ENCODE assay signal across 12 cellular contexts in the genomic region with DNA sequence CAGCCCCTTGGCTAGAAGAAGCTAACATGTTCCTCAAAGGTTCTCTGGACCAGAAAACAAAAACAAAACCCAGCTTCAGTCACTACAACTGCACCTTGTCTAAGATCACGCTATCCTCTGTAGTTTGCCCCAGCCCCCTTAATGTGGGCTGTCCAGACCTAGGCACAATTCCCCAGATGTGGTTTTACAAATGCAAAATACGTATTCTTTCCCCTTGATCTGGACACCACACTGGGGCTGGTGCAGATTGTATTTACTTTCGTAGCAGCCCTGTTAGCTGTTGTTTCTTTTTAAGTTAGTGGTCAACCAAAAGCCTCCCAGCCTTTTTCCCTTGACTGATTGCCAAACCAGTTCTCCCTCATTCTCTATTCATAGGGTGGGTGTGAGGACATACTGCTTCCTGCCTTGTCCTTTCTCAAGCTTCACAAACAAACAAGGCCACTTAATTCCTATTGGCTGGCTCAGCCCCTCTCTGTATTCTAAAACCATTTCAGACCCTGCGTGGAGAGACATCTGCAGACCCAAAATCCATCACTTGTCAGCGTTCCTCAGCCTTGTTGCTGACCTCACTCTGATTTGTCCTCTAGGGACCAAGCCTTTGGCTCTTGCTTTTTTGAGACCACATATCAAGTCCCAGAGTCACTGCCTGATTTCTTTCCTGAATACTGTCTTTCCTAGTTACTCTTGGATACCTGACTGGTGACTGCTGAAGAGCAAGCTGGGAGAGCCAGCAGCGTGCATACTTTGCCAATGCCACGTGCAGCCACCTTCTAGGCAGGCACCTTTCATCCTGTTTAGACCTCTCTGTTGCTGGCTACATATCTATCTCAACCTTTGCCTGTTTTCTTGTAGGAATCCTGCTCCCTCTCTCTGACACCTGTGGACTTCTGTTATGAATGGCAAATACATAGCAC.
DNase-seq lines count a peak whose midpoint lies in the region; ATAC-seq and TF ChIP-seq lines count a peak whose summit lies in the region.
"Had no signal": no experiment of that assay in that cellular context is flagged by ENCODE, and none has a peak within 500 bp of the region (broad histone marks: within the 10 kb centered on the region; RNA-seq: fewer than 3 reads in every experiment).

No MANE protein-coding gene starts in this region.

- H3K4me3 ChIP-seq in WERI-Rb-1 (ENCODE audit: low read depth, low read length) (no peak overlapping the region), hepatocyte (no peak overlapping the region), adrenal gland (no peak overlapping the region)
- H3K4me3 ChIP-seq: stomach had no signal

- peaks cover 4% of the 10 kb centered on the region for H3K9me3 ChIP-seq in WERI-Rb-1 (ENCODE audit: severe bottlenecking)
- H3K9me3 ChIP-seq in hepatocyte (ENCODE audit: low read depth) = no peaks in the 10 kb centered on the region
- no peaks in the 10 kb centered on the region for H3K9me3 ChIP-seq in adrenal gland (replicated peaks in 1 of 3)
- H3K9me3 ChIP-seq: stomach had no signal

- 0 out of 2 replicates have a peak, but pooled peaks have one; percentile 4 for TF ChIP-seq CTCF in WERI-Rb-1 (IDR thresholded peaks at IDR 0.05; ENCODE audit: low read depth, low read length)
- TF ChIP-seq CTCF in hepatocyte (IDR thresholded peaks at IDR 0.05; ENCODE audit: poor library complexity) = no peak
- no peak for TF ChIP-seq CTCF in adrenal gland (IDR thresholded peaks at IDR 0.05)

- no peaks in the 10 kb centered on the region for H4K20me1 ChIP-seq in hepatocyte (ENCODE audit: insufficient read depth, poor library complexity, severe bottlenecking)

- TF ChIP-seq POLR2A in adrenal gland (IDR thresholded peaks at IDR 0.05) = no peak

- peak; percentile 11 for DNase-seq in AG08395 (ENCODE audit: low spot score)
- no peak for DNase-seq in WERI-Rb-1
- DNase-seq in hepatocyte (ENCODE audit: low spot score) = peak; percentile 13
- no peak for DNase-seq in NCI-H1105 treated with DMSO at 0.1 percent for 48 hours (lab: John Stamatoyannopoulos, UW)
- DNase-seq in activated CD4-positive, alpha-beta T cell treated with anti-CD3 and anti-CD28 coated beads, Interleukin-2, amount 50 U/mL, for 4 hours = no peak
- DNase-seq in adrenal gland = no peak
- DNase-seq: H7, NCI-H1092, stomach had no signal

- intact Hi-C loops in adrenal gland (cut with DNase I) = no loop called here

- H2AFZ ChIP-seq in hepatocyte = no peak overlapping the region

- ATAC-seq in HG02588 (IDR thresholded peaks at IDR 0.05; ENCODE audit: unreplicated experiment) (peak; percentile 52), HG03520 (IDR thresholded peaks at IDR 0.05; ENCODE audit: unreplicated experiment) (no peak)

- H3K9me2 ChIP-seq in hepatocyte (replicated peaks; ENCODE audit: insufficient read depth) = no peaks in the 10 kb centered on the region

- H3K4me1 ChIP-seq in hepatocyte (ENCODE audit: insufficient read depth) (peaks cover 7% of the 10 kb centered on the region), adrenal gland (replicated peaks in 1 of 2) (no peaks in the 10 kb centered on the region)
- H3K4me1 ChIP-seq: stomach had no signal

- no peaks in the 10 kb centered on the region for H3K79me2 ChIP-seq in hepatocyte

- 65% methylated on average over 7 of the region's 7 CpGs for WGBS in hepatocyte (ENCODE audit: low lambda C conversion rate, missing lambda C conversion rate)
- 60 to 72% (median 68%) methylated on average over 7 of the region's 7 CpGs for WGBS in adrenal gland, 4 donors

- H3K36me3 ChIP-seq in WERI-Rb-1 (no peaks in the 10 kb centered on the region), hepatocyte (replicated peaks; ENCODE audit: insufficient read depth, low read depth) (no peaks in the 10 kb centered on the region), adrenal gland (replicated peaks in 1 of 2) (no peaks in the 10 kb centered on the region)
- H3K36me3 ChIP-seq: stomach had no signal

- H3K4me2 ChIP-seq in hepatocyte = no peak overlapping the region

- H3K27ac ChIP-seq in WERI-Rb-1 = no peak overlapping the region
- H3K27ac ChIP-seq in hepatocyte = peak overlapping the region; percentile 54
- peak overlapping the region in 1 of 5 donors; percentile 1 for H3K27ac ChIP-seq in adrenal gland
- H3K27ac ChIP-seq: HL-60, stomach had no signal

- H3K27me3 ChIP-seq in WERI-Rb-1 (ENCODE audit: insufficient read depth, low read depth, severe bottlenecking) (no peaks in the 10 kb centered on the region), hepatocyte (no peaks in the 10 kb centered on the region), adrenal gland (no peaks in the 10 kb centered on the region)
- H3K27me3 ChIP-seq: stomach had no signal

Comparison
In these comparisons a context has a peak if more than half of its experiments do, and no peak if none do; other contexts are left out.
1. DNase-seq: peak in AG08395 (single experiment) and hepatocyte (single experiment); none in WERI-Rb-1 (single experiment), NCI-H1105 treated with DMSO at 0.1 percent for 48 hours (single experiment), activated CD4-positive, alpha-beta T cell treated with anti-CD3 and anti-CD28 coated beads, Interleukin-2, amount 50 U/mL, for 4 hours (0 of 2) and adrenal gland (0 of 7).